ENCODE assay signal across 25 cellular contexts in genomic region chr2:73077424-73077795, GRCh38.
"Had no signal": no experiment of that assay in that cellular context is flagged by ENCODE, and none has a peak within 500 bp of the region (broad histone marks: within the 10 kb centered on the region; RNA-seq: fewer than 3 reads in every experiment).

No MANE protein-coding gene starts in this region.

- H3K9me3 Mint-ChIP-seq: activated B cell treated with CpG ODN at 0.5 μM for 24 hours; activated CD4-positive, alpha-beta T cell treated with anti-CD3 and anti-CD28 coated beads, Interleukin-2, amount 10 ng/mL, durations not matched to agents 24 days and 14 days; activated naive CD4-positive, alpha-beta T cell treated with anti-CD3 and anti-CD28 coated beads, Interleukin-2, amount 50 U/mL, for 72 hours; activated T-cell treated with anti-CD3 and anti-CD28 coated beads, Interleukin-2, amount 50 U/mL, for 24 hours; activated T-helper 1 cell treated with anti-CD3 and anti-CD28 coated beads, Interleukin-12 subunit alpha, Interleukin-12 subunit beta, Interleukin-2, Interleukin-4 antibody, amounts not matched to agents 30 ng/mL and 10 ng/mL and 1 ng/mL, durations not matched to agents 14 hours and 24 hours and 36 hours; T-helper 1 cell treated with Interleukin-12 subunit alpha and Interleukin-12 subunit beta and Interleukin-4 antibody, amounts not matched to agents 30 μg/mL and 1 μg/mL, for 36 hours had no signal

- H3K4me3 Mint-ChIP-seq: activated B cell treated with CpG ODN at 0.5 μM for 24 hours; activated CD4-positive, alpha-beta T cell treated with anti-CD3 and anti-CD28 coated beads, Interleukin-2, amount 10 ng/mL, durations not matched to agents 24 days and 14 days; activated CD8-positive, alpha-beta memory T cell treated with anti-CD3 and anti-CD28 coated beads, Interleukin-2, amount 10 ng/mL, durations not matched to agents 7 days and 5 days; activated T-cell treated with anti-CD3 and anti-CD28 coated beads, Interleukin-2, amount 50 U/mL, for 24 hours; activated T-helper 1 cell treated with anti-CD3 and anti-CD28 coated beads, Interleukin-12 subunit alpha, Interleukin-12 subunit beta, Interleukin-2, Interleukin-4 antibody, amounts not matched to agents 30 ng/mL and 10 ng/mL and 1 ng/mL, durations not matched to agents 14 hours and 24 hours and 36 hours; T-helper 1 cell treated with Interleukin-12 subunit alpha and Interleukin-12 subunit beta and Interleukin-4 antibody, amounts not matched to agents 30 μg/mL and 1 μg/mL, for 36 hours had no signal

- H3K27me3 ChIP-seq: breast epithelium, SJSA1 had no signal

- H3K4me3 ChIP-seq: breast epithelium, SJSA1 had no signal

- H3K27ac Mint-ChIP-seq: activated B cell treated with CpG ODN at 0.5 μM for 24 hours; activated CD4-positive, alpha-beta T cell treated with anti-CD3 and anti-CD28 coated beads, Interleukin-2, amount 10 ng/mL, durations not matched to agents 24 days and 14 days; activated CD8-positive, alpha-beta memory T cell treated with anti-CD3 and anti-CD28 coated beads, Interleukin-2, amount 10 ng/mL, durations not matched to agents 7 days and 5 days; activated T-cell treated with anti-CD3 and anti-CD28 coated beads, Interleukin-2, amount 50 U/mL, for 24 hours; activated T-helper 1 cell treated with anti-CD3 and anti-CD28 coated beads, Interleukin-12 subunit alpha, Interleukin-12 subunit beta, Interleukin-2, Interleukin-4 antibody, amounts not matched to agents 30 ng/mL and 10 ng/mL and 1 ng/mL, durations not matched to agents 14 hours and 24 hours and 36 hours; T-helper 1 cell treated with Interleukin-12 subunit alpha and Interleukin-12 subunit beta and Interleukin-4 antibody, amounts not matched to agents 30 μg/mL and 1 μg/mL, for 36 hours had no signal

- DNase-seq: activated B cell treated with CpG ODN at 0.5 μM for 24 hours; activated CD4-positive, alpha-beta T cell treated with anti-CD3 and anti-CD28 coated beads for 1 hour; activated CD4-positive, alpha-beta T cell treated with anti-CD3 and anti-CD28 coated beads, Interleukin-2, amount 10 ng/mL, durations not matched to agents 24 days and 14 days; activated CD4-positive, alpha-beta T cell treated with anti-CD3 and anti-CD28 coated beads, Interleukin-2, amount 50 U/mL, for 48 hours; activated CD8-positive, alpha-beta memory T cell treated with anti-CD3 and anti-CD28 coated beads, Interleukin-2, amount 10 ng/mL, durations not matched to agents 7 days and 5 days; activated effector memory CD4-positive, alpha-beta T cell treated with anti-CD3 and anti-CD28 coated beads, Interleukin-2, amount 50 U/mL, for 16 hours; activated naive CD4-positive, alpha-beta T cell treated with Interleukin-2 at 50 U/mL for 16 hours; activated T-cell treated with anti-CD3 and anti-CD28 coated beads, Interleukin-2, amount 50 U/mL, for 24 hours; central memory CD4-positive, alpha-beta T cell; Karpas-422; NCI-H1092; NCI-H1417; NCI-H1930; NCI-H2171 treated with DMSO at 0.1 percent for 48 hours; NCI-H226; NCI-H774; OCI-M1; T-helper 9 cell had no signal

- H3K27ac ChIP-seq: breast epithelium, RWPE1, SJSA1 had no signal

- H3K36me3 ChIP-seq: breast epithelium had no signal

- H3K9me3 ChIP-seq: breast epithelium, SJSA1 had no signal

- H3K4me1 Mint-ChIP-seq: activated B cell treated with CpG ODN at 0.5 μM for 24 hours; activated CD4-positive, alpha-beta T cell treated with anti-CD3 and anti-CD28 coated beads, Interleukin-2, amount 10 ng/mL, durations not matched to agents 24 days and 14 days; activated CD8-positive, alpha-beta memory T cell treated with anti-CD3 and anti-CD28 coated beads, Interleukin-2, amount 10 ng/mL, durations not matched to agents 7 days and 5 days had no signal

- H3K4me1 ChIP-seq: SJSA1 had no signal

- H3K36me3 Mint-ChIP-seq: activated CD8-positive, alpha-beta memory T cell treated with anti-CD3 and anti-CD28 coated beads, Interleukin-2, amount 10 ng/mL, durations not matched to agents 7 days and 5 days; activated naive CD4-positive, alpha-beta T cell treated with anti-CD3 and anti-CD28 coated beads, Interleukin-2, amount 50 U/mL, for 72 hours had no signal

- H3K27me3 Mint-ChIP-seq: activated B cell treated with CpG ODN at 0.5 μM for 24 hours; activated CD4-positive, alpha-beta T cell treated with anti-CD3 and anti-CD28 coated beads, Interleukin-2, amount 10 ng/mL, durations not matched to agents 24 days and 14 days; activated CD8-positive, alpha-beta memory T cell treated with anti-CD3 and anti-CD28 coated beads, Interleukin-2, amount 10 ng/mL, durations not matched to agents 7 days and 5 days; activated T-cell treated with anti-CD3 and anti-CD28 coated beads, Interleukin-2, amount 50 U/mL, for 24 hours had no signal

- ATAC-seq: activated CD8-positive, alpha-beta memory T cell treated with anti-CD3 and anti-CD28 coated beads, Interleukin-2, amount 10 ng/mL, durations not matched to agents 7 days and 5 days; activated naive CD4-positive, alpha-beta T cell treated with anti-CD3 and anti-CD28 coated beads, Interleukin-2, amount 50 U/mL, for 72 hours; Panc1 had no signal
